Comparison of ENCODE assay signal across 8 cellular contexts in the genomic region with DNA sequence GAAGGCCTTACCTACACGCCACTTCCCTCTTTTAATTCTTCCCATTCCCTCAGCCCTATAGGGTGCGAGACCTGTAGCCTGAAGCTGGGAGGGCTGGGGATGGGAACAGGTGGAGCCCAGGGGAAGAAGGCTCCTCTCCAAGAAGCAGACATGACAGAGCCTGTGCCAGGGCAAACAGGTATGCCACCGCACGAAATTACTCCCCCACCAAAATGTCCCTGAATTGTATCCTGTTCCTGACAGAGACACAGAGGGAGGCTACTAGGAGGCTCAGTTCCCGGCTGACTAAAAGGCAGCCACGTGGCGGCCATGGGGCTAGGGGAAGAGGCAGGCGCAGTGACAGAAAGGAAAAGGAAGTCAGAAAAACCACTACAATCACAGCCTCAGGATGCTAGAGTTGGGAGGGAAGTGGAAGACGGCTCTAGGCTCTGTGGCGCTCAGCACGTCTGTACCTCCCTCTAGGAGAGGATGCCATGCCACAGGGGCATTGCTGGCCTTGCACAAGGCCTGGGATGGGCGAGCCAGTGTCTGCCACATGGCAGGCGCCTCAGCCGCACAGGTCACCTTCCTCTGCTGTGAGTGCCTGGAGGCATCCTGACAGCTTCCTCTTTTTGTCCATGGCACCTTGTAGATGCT. TPM values are rescaled to one million over a fixed set of nuclear protein-coding genes. Genes with fewer than 3 reads are reported as not detected.
A peak's percentile ranks its signal among the peaks of the same experiment; 100 is the strongest.
DNase-seq lines count a peak whose midpoint lies in the region; ATAC-seq and TF ChIP-seq lines count a peak whose summit lies in the region.

No MANE protein-coding gene starts in this region.

- CTCF ChIA-PET in activated naive CD4-positive, alpha-beta T cell treated with anti-CD3 and anti-CD28 coated beads, Interleukin-2, amount 10 ng/mL, durations not matched to agents 7 days and 5 days (lab: Charles Lee): interaction anchor here (0.8 to 3.3 kb wide), 8 partner anchors 15 to 103 kb away, joined by 3 to 30 read pairs (median 5); a partner anchor contains a TSS

- H3K4me3 Mint-ChIP-seq in activated naive CD4-positive, alpha-beta T cell treated with anti-CD3 and anti-CD28 coated beads, Interleukin-2, amount 10 ng/mL, durations not matched to agents 7 days and 5 days: peak overlapping the region; percentile 16

- peak overlapping the region; percentile 72 to 76 for H3K27ac ChIP-seq in left lung

- H3K4me1 ChIP-seq in left lung: peaks cover 28 to 65% of the 10 kb centered on the region in 2 donors

- peak; percentile 6 for ATAC-seq in left lung
- ATAC-seq in HG03439 (IDR thresholded peaks at IDR 0.05; ENCODE audit: unreplicated experiment): no peak

- H3K4me1 Mint-ChIP-seq in activated naive CD4-positive, alpha-beta T cell treated with anti-CD3 and anti-CD28 coated beads, Interleukin-2, amount 10 ng/mL, durations not matched to agents 7 days and 5 days: peaks cover 46% of the 10 kb centered on the region

- H3K4me3 ChIP-seq in left lung: no peak overlapping the region

- peak overlapping the region; percentile 89 for H3K27ac Mint-ChIP-seq in activated naive CD4-positive, alpha-beta T cell treated with anti-CD3 and anti-CD28 coated beads, Interleukin-2, amount 10 ng/mL, durations not matched to agents 7 days and 5 days

- peaks cover 7% of the 10 kb centered on the region for H3K36me3 Mint-ChIP-seq in activated naive CD4-positive, alpha-beta T cell treated with anti-CD3 and anti-CD28 coated beads, Interleukin-2, amount 10 ng/mL, durations not matched to agents 7 days and 5 days

- peaks cover 0 to 6% of the 10 kb centered on the region in 2 donors for H3K36me3 ChIP-seq in left lung

- H3K27me3 ChIP-seq in left lung: no peaks in the 10 kb centered on the region

- TF ChIP-seq CTCF in left lung (IDR thresholded peaks at IDR 0.05): no peak

- H3K27me3 Mint-ChIP-seq in activated naive CD4-positive, alpha-beta T cell treated with anti-CD3 and anti-CD28 coated beads, Interleukin-2, amount 10 ng/mL, durations not matched to agents 7 days and 5 days: no peaks in the 10 kb centered on the region

- DNase-seq in AML-193 (lab: John Stamatoyannopoulos, UW) (peak; percentile 94 to 96), NOMO-1 treated with dmso at 0.1 percent for 144 hours (lab: John Stamatoyannopoulos, UW; ENCODE audit: unreplicated experiment) (peak; percentile 73), left lung (peak; percentile 66 to 88), NCI-H524 (lab: John Stamatoyannopoulos, UW) (no peak), DMS114 treated with DMSO at 0.1 percent for 48 hours (lab: John Stamatoyannopoulos, UW; ENCODE audit: unreplicated experiment) (no peak), NCI-H1417 treated with DMSO at 0.1 percent for 48 hours (lab: John Stamatoyannopoulos, UW) (no peak)
- DNase-seq in activated naive CD4-positive, alpha-beta T cell treated with anti-CD3 and anti-CD28 coated beads, Interleukin-2, amount 10 ng/mL, durations not matched to agents 7 days and 5 days: peak; percentile 67

- H3K9me3 Mint-ChIP-seq in activated naive CD4-positive, alpha-beta T cell treated with anti-CD3 and anti-CD28 coated beads, Interleukin-2, amount 10 ng/mL, durations not matched to agents 7 days and 5 days: no peaks in the 10 kb centered on the region

- intact Hi-C loops in left lung (cut with DNase I): no loop called here

- no peaks in the 10 kb centered on the region for H3K9me3 ChIP-seq in left lung

RNA-seq across cellular contexts. Expression of a gene that starts 27.7 kb away (rescaled TPM):
- 10 to 100 TPM; 22.0 to 37.0 TPM for total RNA-seq in left lung

RNA-seq across cellular contexts. Expression of a gene that starts 39.5 kb away (rescaled TPM):
- 100 to 1,000 TPM; 175 to 266 TPM for total RNA-seq in left lung

Comparison
In these comparisons a context has a peak if more than half of its experiments do, and no peak if none do; other contexts are left out.
1. DNase-seq: peak in AML-193 (2 of 2), NOMO-1 treated with dmso at 0.1 percent for 144 hours (single experiment), activated naive CD4-positive, alpha-beta T cell treated with anti-CD3 and anti-CD28 coated beads, Interleukin-2, amount 10 ng/mL, durations not matched to agents 7 days and 5 days (single experiment) and left lung (2 of 2); none in NCI-H524 (0 of 2), DMS114 treated with DMSO at 0.1 percent for 48 hours (single experiment) and NCI-H1417 treated with DMSO at 0.1 percent for 48 hours (single experiment).